Comparison of ENCODE assay signal across 8 cellular contexts in the genomic region with DNA sequence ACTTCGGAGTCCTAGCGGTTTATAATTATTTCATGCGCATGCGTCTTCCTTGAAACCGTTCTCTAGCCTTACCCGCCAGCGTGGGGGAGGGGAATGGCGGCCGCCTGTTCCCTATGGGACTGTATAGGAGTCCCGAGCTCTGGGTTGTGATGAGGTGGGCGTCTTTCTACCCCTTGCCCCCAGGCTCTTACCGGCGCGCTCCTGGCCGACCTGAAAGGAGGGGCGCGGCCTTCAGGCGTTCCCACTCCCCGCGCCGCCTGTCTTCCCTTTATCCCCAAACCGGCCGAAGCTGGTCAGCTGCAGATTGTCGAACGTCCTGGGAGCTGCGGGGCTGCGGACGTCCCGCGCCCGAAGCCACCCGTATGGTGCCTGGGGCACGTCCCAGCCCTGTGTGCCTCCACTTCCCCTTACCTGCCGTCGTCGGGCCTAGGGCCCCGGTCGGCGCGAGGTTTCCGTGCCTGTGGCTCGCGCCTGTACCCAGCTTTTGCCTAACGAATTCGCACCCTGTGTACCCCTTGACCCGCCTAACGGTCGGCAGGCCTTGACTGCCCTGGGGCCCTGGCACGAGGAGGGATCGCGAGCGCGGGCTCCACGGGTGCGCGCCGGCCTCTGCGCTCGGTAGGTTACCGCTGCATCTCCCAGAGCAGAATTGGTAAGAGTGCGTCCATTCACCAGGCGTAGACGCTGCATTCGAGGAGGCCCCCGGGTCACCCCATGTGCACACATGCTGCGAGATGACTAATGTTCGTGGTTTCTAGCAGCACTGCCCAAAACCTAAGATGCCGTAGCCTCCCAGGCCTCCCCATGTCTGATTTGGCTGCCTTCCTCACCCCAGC. TPM values are rescaled to one million over a fixed set of nuclear protein-coding genes. Genes with fewer than 3 reads are reported as not detected.
A peak's percentile ranks its signal among the peaks of the same experiment; 100 is the strongest.
DNase-seq lines count a peak whose midpoint lies in the region; ATAC-seq and TF ChIP-seq lines count a peak whose summit lies in the region.

No MANE protein-coding gene starts in this region.

- H3K27me3 ChIP-seq in BJ (ENCODE audit: control insufficient read depth, insufficient read depth, low read length) (no peaks in the 10 kb centered on the region), ectodermal cell (ENCODE audit: control insufficient read depth, insufficient read depth, low read length, poor library complexity, severe bottlenecking) (no peaks in the 10 kb centered on the region)

- peak; percentile 3 for ATAC-seq in GM21360 (IDR thresholded peaks at IDR 0.05; ENCODE audit: unreplicated experiment)
- peak; percentile 35 for ATAC-seq in stimulated activated memory B cell treated with anti-CD40 and anti-IgM and Interleukin-4, amounts not matched to agents 10 μg/mL and 1 μg/mL and 100 μg/mL, for 72 hours

- H3K36me3 ChIP-seq in BJ (ENCODE audit: control insufficient read depth, insufficient read depth, low read length) (peaks cover 9% of the 10 kb centered on the region), ectodermal cell (ENCODE audit: control insufficient read depth, insufficient read depth, low read length) (peaks cover 24% of the 10 kb centered on the region), mesodermal cell (ENCODE audit: control insufficient read depth, insufficient read depth, low read length) (peaks cover 32% of the 10 kb centered on the region)

- peak; percentile 46 for DNase-seq in BJ (ENCODE audit: low read depth)
- peak; percentile 42 for DNase-seq in activated CD4-positive, alpha-beta T cell treated with anti-CD3 and anti-CD28 coated beads, Interleukin-2, amount 50 U/mL, for 1 hour
- no peak for DNase-seq in DMS 273 (lab: John Stamatoyannopoulos, UW; ENCODE audit: unreplicated experiment)

- WGBS in ectodermal cell, 2 experiments: 42 to 44% methylated on average over 68 of the region's 68 CpGs
- WGBS in mesodermal cell (ENCODE audit: insufficient coverage in 2 of 2), 2 experiments: 47 to 49% methylated on average over 48 to 54 of the region's 68 CpGs

- H3K9me3 Mint-ChIP-seq in IgD-negative memory B cell: peaks cover 0 to 5% (median 0%) of the 10 kb centered on the region in 3 donors
- H3K9me3 Mint-ChIP-seq in stimulated activated memory B cell treated with anti-CD40 and anti-IgM and Interleukin-4, amounts not matched to agents 10 μg/mL and 1 μg/mL and 100 μg/mL, for 72 hours: no peaks in the 10 kb centered on the region

- H3K27me3 Mint-ChIP-seq in IgD-negative memory B cell: peaks cover 4% of the 10 kb centered on the region
- H3K27me3 Mint-ChIP-seq in stimulated activated memory B cell treated with anti-CD40 and anti-IgM and Interleukin-4, amounts not matched to agents 10 μg/mL and 1 μg/mL and 100 μg/mL, for 72 hours: no peaks in the 10 kb centered on the region

- H3K36me3 Mint-ChIP-seq in IgD-negative memory B cell: peaks cover 8% of the 10 kb centered on the region
- H3K36me3 Mint-ChIP-seq in stimulated activated memory B cell treated with anti-CD40 and anti-IgM and Interleukin-4, amounts not matched to agents 10 μg/mL and 1 μg/mL and 100 μg/mL, for 72 hours: peaks cover 43% of the 10 kb centered on the region

- CTCF ChIA-PET in BJ (lab: Yijun Ruan, JAX): interaction anchor here (0.7 to 1.8 kb wide), 9 partner anchors 9 to 49 kb away, joined by 3 to 8 read pairs (median 3); no protein-coding TSS in a partner anchor

- no peak for TF ChIP-seq CTCF in BJ (IDR thresholded peaks at IDR 0.05; ENCODE audit: insufficient read depth, low read depth, low read length)

- H3K4me3 ChIP-seq in BJ (ENCODE audit: low read depth, low read length): peak overlapping the region; percentile 51
- H3K4me3 ChIP-seq in ectodermal cell (ENCODE audit: insufficient read depth, low read depth, low read length): peak overlapping the region; percentile 100
- H3K4me3 ChIP-seq in mesodermal cell (ENCODE audit: extremely low read depth, insufficient read depth, low read length, poor library complexity, severe bottlenecking): peak overlapping the region; percentile 96

- H3K4me1 Mint-ChIP-seq in IgD-negative memory B cell: peaks cover 25 to 28% (median 28%) of the 10 kb centered on the region in 3 donors
- peaks cover 38% of the 10 kb centered on the region for H3K4me1 Mint-ChIP-seq in stimulated activated memory B cell treated with anti-CD40 and anti-IgM and Interleukin-4, amounts not matched to agents 10 μg/mL and 1 μg/mL and 100 μg/mL, for 72 hours

- H3K27ac Mint-ChIP-seq in IgD-negative memory B cell: peak overlapping the region; percentile 99 to 100 (median 100)
- peak overlapping the region; percentile 100 for H3K27ac Mint-ChIP-seq in stimulated activated memory B cell treated with anti-CD40 and anti-IgM and Interleukin-4, amounts not matched to agents 10 μg/mL and 1 μg/mL and 100 μg/mL, for 72 hours

- H3K27ac ChIP-seq in ectodermal cell (ENCODE audit: insufficient read depth, low read depth, low read length, poor library complexity, severe bottlenecking) (peak overlapping the region; percentile 98), mesodermal cell (ENCODE audit: low read depth, low read length, severe bottlenecking) (peak overlapping the region; percentile 92)

- peak overlapping the region; percentile 97 to 98 (median 97) for H3K4me3 Mint-ChIP-seq in IgD-negative memory B cell
- H3K4me3 Mint-ChIP-seq in stimulated activated memory B cell treated with anti-CD40 and anti-IgM and Interleukin-4, amounts not matched to agents 10 μg/mL and 1 μg/mL and 100 μg/mL, for 72 hours: peak overlapping the region; percentile 95

- POLR2A ChIA-PET in BJ (lab: Charles Lee): interaction anchor here (0.6 to 1.2 kb wide), 9 partner anchors 9 to 197 kb away, joined by 3 to 7 read pairs (median 3); a partner anchor contains a TSS

- H3K9me3 ChIP-seq in ectodermal cell (ENCODE audit: control insufficient read depth, low read length) (no peaks in the 10 kb centered on the region), mesodermal cell (ENCODE audit: control insufficient read depth, low read length) (no peaks in the 10 kb centered on the region)

- H3K4me1 ChIP-seq in ectodermal cell (ENCODE audit: control insufficient read depth, insufficient read depth, low read length) (peaks cover 25% of the 10 kb centered on the region), mesodermal cell (ENCODE audit: control insufficient read depth, insufficient read depth, low read length, poor library complexity, severe bottlenecking) (peaks cover 6% of the 10 kb centered on the region)

RNA-seq across cellular contexts. Expression of a gene that starts 0.7 kb away (rescaled TPM):
- 142 and 247 TPM in 2 replicates for polyA plus RNA-seq in BJ (2011; rRNA removed)
- polyA minus RNA-seq in BJ (2011; rRNA and poly(A)+ RNA removed): 293 and 335 TPM in 2 replicates
- polyA plus RNA-seq in IgD-negative memory B cell: 116 TPM
- polyA plus RNA-seq in ectodermal cell (2013, experiment 1 of 4): 1,130 TPM
- polyA plus RNA-seq in ectodermal cell (2013, experiment 2 of 4): 1,071 TPM
- 620 TPM for polyA plus RNA-seq in ectodermal cell (2013, experiment 3 of 4)
- polyA plus RNA-seq in ectodermal cell (2013, experiment 4 of 4): 652 TPM
- polyA plus RNA-seq in mesodermal cell (2013, experiment 1 of 2): 398 TPM
- 401 TPM for polyA plus RNA-seq in mesodermal cell (2013, experiment 2 of 2)

RNA-seq across cellular contexts. Expression of a gene that starts 56.7 kb away (rescaled TPM):
- polyA plus RNA-seq in BJ (2011; rRNA removed): not detected in 2 replicates
- not detected in 2 replicates for polyA minus RNA-seq in BJ (2011; rRNA and poly(A)+ RNA removed)
- 0.64 TPM for polyA plus RNA-seq in IgD-negative memory B cell
- 0.57 TPM for polyA plus RNA-seq in ectodermal cell (2013, experiment 1 of 4)
- not detected for polyA plus RNA-seq in ectodermal cell (2013, experiment 2 of 4)
- polyA plus RNA-seq in ectodermal cell (2013, experiment 3 of 4): 0.37 TPM
- not detected for polyA plus RNA-seq in ectodermal cell (2013, experiment 4 of 4)
- polyA plus RNA-seq in mesodermal cell (2013, experiment 1 of 2): not detected
- polyA plus RNA-seq in mesodermal cell (2013, experiment 2 of 2): not detected
